ENCODE assay signal across 30 cellular contexts in the genomic region with DNA sequence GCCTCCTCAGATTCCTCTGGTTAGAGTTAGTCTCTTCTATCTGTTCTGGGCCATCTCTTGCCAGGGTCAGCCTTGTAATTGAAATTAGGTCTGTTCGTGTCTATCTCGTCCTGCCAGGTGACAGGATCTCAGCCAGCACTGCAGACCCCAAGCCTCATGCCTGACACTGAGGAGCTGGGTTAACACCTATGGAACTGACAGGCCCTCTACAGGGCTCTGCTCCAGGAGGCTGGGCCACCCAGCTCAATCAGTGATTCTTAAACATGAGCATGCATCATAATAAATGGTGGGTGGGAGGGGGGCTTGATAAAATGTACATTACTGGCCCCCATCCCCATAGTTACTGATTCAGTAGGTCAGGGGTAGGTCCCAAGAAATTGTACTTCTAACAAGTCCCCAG.
"Had no signal": no experiment of that assay in that cellular context is flagged by ENCODE, and none has a peak within 500 bp of the region (broad histone marks: within the 10 kb centered on the region; RNA-seq: fewer than 3 reads in every experiment).

No MANE protein-coding gene starts in this region.

- ATAC-seq: activated CD4-positive, CD25-positive, alpha-beta regulatory T cell treated with anti-CD3 and anti-CD28 coated beads, Interleukin-2, amount 50 U/mL, for 24 hours; activated CD8-positive, alpha-beta T cell treated with anti-CD3 and anti-CD28 coated beads for 36 hours; activated T-cell treated with anti-CD3 and anti-CD28 coated beads, Interleukin-2, amount 50 U/mL, for 4 hours; activated T-helper 17 cell treated with anti-CD3 and anti-CD28 coated beads, Interleukin-2, amount 50 U/mL, for 72 hours; effector memory CD8-positive, alpha-beta T cell; foreskin keratinocyte; gastrocnemius medialis; T-helper 17 cell had no signal

- H3K4me3 Mint-ChIP-seq: activated B cell treated with CpG ODN at 0.5 μM for 24 hours; activated CD8-positive, alpha-beta T cell treated with anti-CD3 and anti-CD28 coated beads for 36 hours; activated naive CD4-positive, alpha-beta T cell treated with anti-CD3 and anti-CD28 coated beads, Interleukin-2, amount 10 ng/mL, durations not matched to agents 7 days and 5 days; activated naive CD8-positive, alpha-beta T cell; activated T-cell treated with anti-CD3 and anti-CD28 coated beads, Interleukin-2, amount 50 U/mL, for 4 hours; activated T-helper 17 cell treated with anti-CD3 and anti-CD28 coated beads, Interleukin-2, amount 50 U/mL, for 72 hours; T-helper 17 cell; T-helper 2 cell treated with Interferon-gamma antibody and Interleukin-4, amounts not matched to agents 5 μg/mL and 100 μg/mL, for 36 hours had no signal

- H3K4me1 ChIP-seq: foreskin keratinocyte had no signal

- H3K9me3 Mint-ChIP-seq: activated B cell treated with CpG ODN at 0.5 μM for 24 hours; activated CD8-positive, alpha-beta T cell treated with anti-CD3 and anti-CD28 coated beads for 36 hours; activated naive CD4-positive, alpha-beta T cell treated with anti-CD3 and anti-CD28 coated beads, Interleukin-2, amount 10 ng/mL, durations not matched to agents 7 days and 5 days; activated T-cell treated with anti-CD3 and anti-CD28 coated beads, Interleukin-2, amount 50 U/mL, for 4 hours; activated T-helper 17 cell treated with anti-CD3 and anti-CD28 coated beads, Interleukin-2, amount 50 U/mL, for 72 hours; effector memory CD8-positive, alpha-beta T cell; T-helper 2 cell treated with Interferon-gamma antibody and Interleukin-4, amounts not matched to agents 5 μg/mL and 100 μg/mL, for 36 hours had no signal

- H3K27me3 ChIP-seq: gastrocnemius medialis had no signal

- H3K4me1 Mint-ChIP-seq: activated T-helper 17 cell treated with anti-CD3 and anti-CD28 coated beads, Interleukin-2, amount 50 U/mL, for 72 hours had no signal

- H3K27ac ChIP-seq: brain microvascular endothelial cell, esophagus muscularis mucosa, foreskin keratinocyte, gastrocnemius medialis, WERI-Rb-1 had no signal

- H3K36me3 Mint-ChIP-seq: activated naive CD4-positive, alpha-beta T cell treated with anti-CD3 and anti-CD28 coated beads, Interleukin-2, amount 10 ng/mL, durations not matched to agents 7 days and 5 days; activated naive CD8-positive, alpha-beta T cell had no signal

- H3K36me3 ChIP-seq: brain microvascular endothelial cell, esophagus muscularis mucosa, gastrocnemius medialis, WERI-Rb-1 had no signal

- H3K4me3 ChIP-seq: esophagus muscularis mucosa, gastrocnemius medialis had no signal

- DNase-seq: activated B cell treated with CpG ODN at 0.5 μM for 24 hours; activated CD4-positive, alpha-beta T cell treated with anti-CD3 and anti-CD28 coated beads for 48 hours; activated CD4-positive, alpha-beta T cell treated with anti-CD3 and anti-CD28 coated beads, Interleukin-2, amount 50 U/mL, for 1 hour; activated CD4-positive, alpha-beta T cell treated with anti-CD3 and anti-CD28 coated beads, Interleukin-2, amount 50 U/mL, for 48 hours; activated CD8-positive, alpha-beta memory T cell treated with anti-CD3 and anti-CD28 coated beads for 24 hours; activated CD8-positive, alpha-beta T cell treated with anti-CD3 and anti-CD28 coated beads for 36 hours; activated gamma-delta T cell; activated naive CD4-positive, alpha-beta T cell; activated naive CD4-positive, alpha-beta T cell treated with anti-CD3 and anti-CD28 coated beads, Interleukin-2, amount 10 ng/mL, durations not matched to agents 7 days and 5 days; activated T-cell treated with anti-CD3 and anti-CD28 coated beads, Interleukin-2, amount 50 U/mL, for 4 hours; amniotic stem cell; anterior cingulate cortex; brain microvascular endothelial cell; cortex of kidney; dermis blood vessel endothelial cell; effector CD4-positive, alpha-beta T cell; effector memory CD8-positive, alpha-beta T cell; erythroblast; foreskin keratinocyte; gastrocnemius medialis; glutamatergic neuron; T-helper 1 cell; T-helper 17 cell; T1000; WERI-Rb-1 had no signal

- H3K9me3 ChIP-seq: esophagus muscularis mucosa, gastrocnemius medialis had no signal

- H3K27ac Mint-ChIP-seq: activated B cell treated with CpG ODN at 0.5 μM for 24 hours; activated CD8-positive, alpha-beta T cell treated with anti-CD3 and anti-CD28 coated beads for 36 hours; activated naive CD4-positive, alpha-beta T cell treated with anti-CD3 and anti-CD28 coated beads, Interleukin-2, amount 10 ng/mL, durations not matched to agents 7 days and 5 days; activated naive CD8-positive, alpha-beta T cell; activated T-helper 17 cell treated with anti-CD3 and anti-CD28 coated beads, Interleukin-2, amount 50 U/mL, for 72 hours; T-helper 17 cell; T-helper 2 cell treated with Interferon-gamma antibody and Interleukin-4, amounts not matched to agents 5 μg/mL and 100 μg/mL, for 36 hours had no signal
